18 cellular contexts compared by ENCODE assay signal in the genomic region with DNA sequence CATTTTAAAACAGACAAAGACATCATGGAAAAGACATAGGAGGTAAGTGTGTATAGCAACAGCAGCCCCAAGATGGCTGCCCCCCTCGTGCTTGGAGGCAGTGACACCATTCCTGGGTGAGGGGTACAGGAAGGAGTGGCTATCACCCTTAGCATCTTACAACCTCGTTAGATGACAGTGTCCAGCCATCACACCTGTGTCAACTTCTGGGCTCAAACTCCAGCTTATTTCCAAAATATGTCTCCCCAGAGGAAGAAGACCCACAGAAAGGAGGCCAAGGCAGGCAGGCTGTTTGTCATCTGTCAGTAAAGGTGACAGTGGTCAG. TPM values are rescaled to one million over a fixed set of nuclear protein-coding genes. Genes with fewer than 3 reads are reported as not detected.
A peak's percentile ranks its signal among the peaks of the same experiment; 100 is the strongest.
DNase-seq lines count a peak whose midpoint lies in the region; ATAC-seq and TF ChIP-seq lines count a peak whose summit lies in the region.
"Had no signal": no experiment of that assay in that cellular context is flagged by ENCODE, and none has a peak within 500 bp of the region (broad histone marks: within the 10 kb centered on the region; RNA-seq: fewer than 3 reads in every experiment).

No MANE protein-coding gene starts in this region.

- no peaks in the 10 kb centered on the region for H3K9me3 Mint-ChIP-seq in CD8-positive, alpha-beta T cell
- H3K9me3 Mint-ChIP-seq in activated T-helper 17 cell treated with anti-CD3 and anti-CD28 coated beads, Interleukin-2, amount 50 U/mL, for 72 hours: no peaks in the 10 kb centered on the region
- H3K9me3 Mint-ChIP-seq in nephron progenitor cell: no peaks in the 10 kb centered on the region
- H3K9me3 Mint-ChIP-seq: HFFc6, mesothelial cell of epicardium had no signal

- CTCF ChIA-PET in CD8-positive, alpha-beta T cell (lab: Charles Lee): no interaction called here

- intact Hi-C loops in CD8-positive, alpha-beta T cell (cut with DNase I, micrococcal nuclease): no loop called here

- TF ChIP-seq CTCF in CD8-positive, alpha-beta T cell (IDR thresholded peaks at IDR 0.05): no peak
- TF ChIP-seq CTCF in nephron progenitor cell (IDR thresholded peaks at IDR 0.05): no peak

- peaks cover 42% of the 10 kb centered on the region for H3K36me3 Mint-ChIP-seq in CD8-positive, alpha-beta T cell
- H3K36me3 Mint-ChIP-seq in activated T-helper 17 cell treated with anti-CD3 and anti-CD28 coated beads, Interleukin-2, amount 50 U/mL, for 72 hours (ENCODE audit: low read depth): peaks cover 61% of the 10 kb centered on the region
- peaks cover 25% of the 10 kb centered on the region for H3K36me3 Mint-ChIP-seq in nephron progenitor cell (ENCODE audit: low read depth)

- no peak for TF ChIP-seq RAD21 in Ishikawa (IDR thresholded peaks at IDR 0.05; ENCODE audit: low read depth)

- no peaks in the 10 kb centered on the region for H3K9me3 ChIP-seq in CD8-positive, alpha-beta T cell (ENCODE audit: low read length)
- H3K9me3 ChIP-seq: pancreas, thoracic aorta had no signal

- no peak overlapping the region for H3K27ac ChIP-seq in CD8-positive, alpha-beta T cell (ENCODE audit: low read depth, low read length)
- H3K27ac ChIP-seq: KMS-11, pancreas, thoracic aorta had no signal

- H3K4me3 Mint-ChIP-seq in CD8-positive, alpha-beta T cell: no peak overlapping the region
- H3K4me3 Mint-ChIP-seq in activated T-helper 17 cell treated with anti-CD3 and anti-CD28 coated beads, Interleukin-2, amount 50 U/mL, for 72 hours: peak overlapping the region; percentile 44
- no peak overlapping the region for H3K4me3 Mint-ChIP-seq in nephron progenitor cell
- H3K4me3 Mint-ChIP-seq: HFFc6, mesothelial cell of epicardium had no signal

- POLR2A ChIA-PET in CD8-positive, alpha-beta T cell (lab: Charles Lee): no interaction called here

- peaks cover 48% of the 10 kb centered on the region for H3K4me1 Mint-ChIP-seq in CD8-positive, alpha-beta T cell (ENCODE audit: low read depth)
- peaks cover 44% of the 10 kb centered on the region for H3K4me1 Mint-ChIP-seq in activated T-helper 17 cell treated with anti-CD3 and anti-CD28 coated beads, Interleukin-2, amount 50 U/mL, for 72 hours
- peaks cover 65% of the 10 kb centered on the region for H3K4me1 Mint-ChIP-seq in nephron progenitor cell

- peak overlapping the region; percentile 60 for H3K27ac Mint-ChIP-seq in CD8-positive, alpha-beta T cell
- peak overlapping the region; percentile 98 for H3K27ac Mint-ChIP-seq in activated T-helper 17 cell treated with anti-CD3 and anti-CD28 coated beads, Interleukin-2, amount 50 U/mL, for 72 hours
- peak overlapping the region; percentile 45 for H3K27ac Mint-ChIP-seq in nephron progenitor cell

- no peaks in the 10 kb centered on the region for H3K27me3 ChIP-seq in CD8-positive, alpha-beta T cell (ENCODE audit: insufficient read depth, low read length)
- H3K27me3 ChIP-seq: pancreas had no signal

- H3K36me3 ChIP-seq in CD8-positive, alpha-beta T cell (ENCODE audit: insufficient read depth, low read length): peaks cover 10% of the 10 kb centered on the region

- no peak for ATAC-seq in CD8-positive, alpha-beta T cell
- no peak for ATAC-seq in activated T-helper 17 cell treated with anti-CD3 and anti-CD28 coated beads, Interleukin-2, amount 50 U/mL, for 72 hours (replicated peaks)
- no peak for ATAC-seq in GM19328 (IDR thresholded peaks at IDR 0.05; ENCODE audit: unreplicated experiment)
- ATAC-seq: pancreas had no signal

- no peaks in the 10 kb centered on the region for H3K27me3 Mint-ChIP-seq in CD8-positive, alpha-beta T cell (ENCODE audit: low read depth)
- H3K27me3 Mint-ChIP-seq in activated T-helper 17 cell treated with anti-CD3 and anti-CD28 coated beads, Interleukin-2, amount 50 U/mL, for 72 hours: no peaks in the 10 kb centered on the region
- H3K27me3 Mint-ChIP-seq in nephron progenitor cell (ENCODE audit: low read depth, poor library complexity): no peaks in the 10 kb centered on the region

- H3K4me3 ChIP-seq in CD8-positive, alpha-beta T cell (ENCODE audit: low read depth, low read length): no peak overlapping the region
- H3K4me3 ChIP-seq: pancreas, thoracic aorta had no signal

- peaks cover 29% of the 10 kb centered on the region for H3K4me1 ChIP-seq in CD8-positive, alpha-beta T cell (ENCODE audit: insufficient read depth, low read length)

- DNase-seq in CD8-positive, alpha-beta T cell: no peak
- no peak for DNase-seq in nephron progenitor cell
- no peak for DNase-seq in globus pallidus (ENCODE audit: low spot score)
- DNase-seq in NCI-H774 (lab: John Stamatoyannopoulos, UW): no peak
- DNase-seq: activated CD4-positive, alpha-beta T cell treated with anti-CD3 and anti-CD28 coated beads, Interleukin-2, amount 50 U/mL, for 48 hours; activated effector memory CD4-positive, alpha-beta T cell treated with anti-CD3 and anti-CD28 coated beads, Interleukin-2, amount 50 U/mL, for 16 hours; C1 segment of cervical spinal cord; foreskin fibroblast; HFFc6; NCI-H1436; NCI-H510A; pancreas had no signal

- no peak for TF ChIP-seq EP300 in Ishikawa (IDR thresholded peaks at IDR 0.05; ENCODE audit: borderline replicate concordance)

TF ChIP-seq in Ishikawa, 13 proteins besides CTCF, POLR2A, EP300 and RAD21:
- TF ChIP-seq, protein P1, sequence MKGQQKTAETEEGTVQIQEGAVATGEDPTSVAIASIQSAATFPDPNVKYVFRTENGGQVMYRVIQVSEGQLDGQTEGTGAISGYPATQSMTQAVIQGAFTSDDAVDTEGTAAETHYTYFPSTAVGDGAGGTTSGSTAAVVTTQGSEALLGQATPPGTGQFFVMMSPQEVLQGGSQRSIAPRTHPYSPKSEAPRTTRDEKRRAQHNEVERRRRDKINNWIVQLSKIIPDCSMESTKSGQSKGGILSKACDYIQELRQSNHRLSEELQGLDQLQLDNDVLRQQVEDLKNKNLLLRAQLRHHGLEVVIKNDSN (IDR thresholded peaks at IDR 0.05): no peak
- 0 out of 2 replicates have a peak, but pooled peaks have one; percentile 16 for TF ChIP-seq YY1 (IDR thresholded peaks at IDR 0.05; ENCODE audit: low read depth)
- TF ChIP-seq ZBTB7A (IDR thresholded peaks at IDR 0.05; ENCODE audit: low read depth): no peak

RNA-seq across cellular contexts. Expression of a gene that starts 27.5 kb away (rescaled TPM):
- total RNA-seq in CD8-positive, alpha-beta T cell: 10 to 100 TPM; 23.4 to 25.3 TPM
- total RNA-seq in activated T-helper 17 cell treated with anti-CD3 and anti-CD28 coated beads, Interleukin-2, amount 50 U/mL, for 72 hours: 10 to 100 TPM; 35.6 to 45.0 TPM

RNA-seq across cellular contexts. Expression of a gene that starts 51.7 kb away (rescaled TPM):
- total RNA-seq in CD8-positive, alpha-beta T cell: not detected
- not detected for total RNA-seq in activated T-helper 17 cell treated with anti-CD3 and anti-CD28 coated beads, Interleukin-2, amount 50 U/mL, for 72 hours
- total RNA-seq: HFFc6, mesothelial cell of epicardium, pancreas, thoracic aorta had no signal

RNA-seq across cellular contexts. Expression of a gene that starts 52.0 kb away (rescaled TPM):
- total RNA-seq in CD8-positive, alpha-beta T cell: under 1 TPM; 0.52 to 0.61 TPM
- 1 to 10 TPM; 4.0 to 4.2 TPM for total RNA-seq in activated T-helper 17 cell treated with anti-CD3 and anti-CD28 coated beads, Interleukin-2, amount 50 U/mL, for 72 hours

Comparison
In these comparisons a context has a peak if more than half of its experiments do, and no peak if none do; other contexts are left out.
1. H3K27ac Mint-ChIP-seq: peak in every context shown above with its lines; median percentile 98 in activated T-helper 17 cell treated with anti-CD3 and anti-CD28 coated beads, Interleukin-2, amount 50 U/mL, for 72 hours; 60 in CD8-positive, alpha-beta T cell; 45 in nephron progenitor cell.